8 cellular contexts compared by ENCODE assay signal in genomic region chr6:89350281-89351037, GRCh38. TPM values are rescaled to one million over a fixed set of nuclear protein-coding genes. Genes with fewer than 3 reads are reported as not detected.
DNase-seq lines count a peak whose midpoint lies in the region; ATAC-seq and TF ChIP-seq lines count a peak whose summit lies in the region.

No MANE protein-coding gene starts in this region.

- no peak for TF ChIP-seq CTCF in ascending aorta (IDR thresholded peaks at IDR 0.05)
- no peak for TF ChIP-seq CTCF in foreskin keratinocyte (conservative IDR thresholded peaks at IDR 0.05)

- POLR2A ChIA-PET in CD4-positive, alpha-beta memory T cell (lab: Charles Lee; ENCODE audit: partially characterized antibody), result interaction anchor here (1.1 to 11.3 kb wide), 12 partner anchors 13 to 387 kb away, joined by 3 to 157 read pairs (median 6); partner anchors contain the start of genes PM20D2, PNRC1 and RNGTT

- ATAC-seq in GM19455 (IDR thresholded peaks at IDR 0.05; ENCODE audit: unreplicated experiment) (peak; percentile 35), foreskin keratinocyte (no peak)

- peaks cover 0 to 6% of the 10 kb centered on the region in 2 donors for H3K36me3 Mint-ChIP-seq in CD4-positive, alpha-beta memory T cell

- no peaks in the 10 kb centered on the region for H3K27me3 ChIP-seq in CD4-positive, alpha-beta memory T cell (ENCODE audit: insufficient read depth, low read length)
- H3K27me3 ChIP-seq in ascending aorta, result no peaks in the 10 kb centered on the region
- no peaks in the 10 kb centered on the region for H3K27me3 ChIP-seq in foreskin keratinocyte

- peak overlapping the region; percentile 92 to 99 (median 98) for H3K4me3 Mint-ChIP-seq in CD4-positive, alpha-beta memory T cell

- H3K4me3 ChIP-seq in CD4-positive, alpha-beta memory T cell (ENCODE audit: low read length in 2 of 2), result peak overlapping the region in 1 of 2 donors; percentile 40
- H3K4me3 ChIP-seq in ascending aorta, result peak overlapping the region; percentile 42 to 97

- H3K27me3 Mint-ChIP-seq in CD4-positive, alpha-beta memory T cell, result no peaks in the 10 kb centered on the region

- H3K4me1 Mint-ChIP-seq in CD4-positive, alpha-beta memory T cell, result peaks cover 48 to 80% (median 62%) of the 10 kb centered on the region in 4 donors

- CTCF ChIA-PET in CD4-positive, alpha-beta memory T cell (lab: Charles Lee; ENCODE audit: partially characterized antibody), result interaction anchor here (0.6 to 8.9 kb wide), 13 partner anchors 9 to 384 kb away, joined by 3 to 79 read pairs (median 5); partner anchors contain the start of gene PNRC1

- in situ Hi-C loops in KBM-7 (cut with MboI; ENCODE audit: low pct_unique_long_range_greater_than_20kb, low sequenced_read_pairs), result no loop called here

- peaks cover 56% of the 10 kb centered on the region for H3K4me1 ChIP-seq in CD4-positive, alpha-beta memory T cell (ENCODE audit: insufficient read depth, low read length)
- H3K4me1 ChIP-seq in ascending aorta (peaks cover 3 to 19% of the 10 kb centered on the region in 2 donors), foreskin keratinocyte (peaks cover 5% of the 10 kb centered on the region)

- intact Hi-C loops in CD4-positive, alpha-beta memory T cell (cut with micrococcal nuclease), result loop anchor here (1.0 to 5.0 kb wide), 4 partner anchors 52 to 388 kb away; partner anchors contain the start of genes PM20D2 and RNGTT
- intact Hi-C loops in ascending aorta (cut with DNase I), result loop anchor here (5.0 kb wide), 7 partner anchors 53 to 1237 kb away; partner anchors contain the start of genes MAP3K7, PM20D2, PNRC1 and RNGTT

- no peaks in the 10 kb centered on the region for H3K9me3 Mint-ChIP-seq in CD4-positive, alpha-beta memory T cell

- peak in 3 of 5 donors; percentile 23 to 37 (median 28) for DNase-seq in CD4-positive, alpha-beta memory T cell
- DNase-seq in KBM-7 (peak; percentile 85), ascending aorta (ENCODE audit: low spot score in 2 of 2) (no peak), midbrain (lab: John Stamatoyannopoulos, UW) (peak; percentile 19), foreskin keratinocyte (no peak), inferior parietal cortex (ENCODE audit: extremely low spot score) (no peak), RKO (ENCODE audit: low spot score) (no peak)

- peak overlapping the region; percentile 70 to 99 (median 97) for H3K27ac Mint-ChIP-seq in CD4-positive, alpha-beta memory T cell

- no peaks in the 10 kb centered on the region for H3K36me3 ChIP-seq in CD4-positive, alpha-beta memory T cell (ENCODE audit: insufficient read depth, low read length)
- no peaks in the 10 kb centered on the region for H3K36me3 ChIP-seq in ascending aorta

- H3K9me3 ChIP-seq in CD4-positive, alpha-beta memory T cell (ENCODE audit: control insufficient read depth in 1 of 2, low read length in 2 of 2), result no peaks in the 10 kb centered on the region
- no peaks in the 10 kb centered on the region for H3K9me3 ChIP-seq in ascending aorta

- peak overlapping the region; percentile 11 for H3K27ac ChIP-seq in CD4-positive, alpha-beta memory T cell (ENCODE audit: low read depth, low read length)
- peak overlapping the region in 1 of 2 donors; percentile 19 for H3K27ac ChIP-seq in ascending aorta
- no peak overlapping the region for H3K27ac ChIP-seq in foreskin keratinocyte

RNA-seq across cellular contexts. Expression of gene UBE2J1, which starts 2.1 kb away (rescaled TPM):
- 10 to 100 TPM; 21.9 to 22.6 TPM for total RNA-seq in CD4-positive, alpha-beta memory T cell
- polyA plus RNA-seq in CD4-positive, alpha-beta memory T cell, result 10 to 100 TPM; 34.1 to 53.8 TPM
- total RNA-seq in ascending aorta (29.5 TPM), foreskin keratinocyte (26.4 and 27.5 TPM in 2 replicates)
- polyA plus RNA-seq in foreskin keratinocyte, result 14.0 and 14.9 TPM in 2 replicates

RNA-seq across cellular contexts. Expression of gene GABRR2, which starts 35.4 kb away (rescaled TPM):
- total RNA-seq in CD4-positive, alpha-beta memory T cell, result 1 to 10 TPM; 1.2 to 1.7 TPM
- under 1 TPM in 1 of 2 donors, not detected in 1; 0.10 TPM for polyA plus RNA-seq in CD4-positive, alpha-beta memory T cell
- total RNA-seq in ascending aorta (0.32 TPM), foreskin keratinocyte (not detected in 2 replicates)
- not detected in 2 replicates for polyA plus RNA-seq in foreskin keratinocyte

Comparison
In these comparisons a context has a peak if more than half of its experiments do, and no peak if none do; other contexts are left out.
1. DNase-seq: peak in CD4-positive, alpha-beta memory T cell (3 of 5), KBM-7 (single experiment) and midbrain (single experiment); none in ascending aorta (0 of 2), foreskin keratinocyte (0 of 2), inferior parietal cortex (single experiment) and RKO (single experiment).